ENCODE assay signal across 1 cellular context in genomic region chr9:136951541-136952353, GRCh38.
TF ChIP-seq lines count a peak whose summit lies in the region.

Gene LCN12, plus strand, starts transcription at chr9:136952273. Its CDS starts 55 bp downstream, at chr9:136952328.

TF ChIP-seq in GM23338, 12 proteins besides CTCF, POLR2A, EP300 and RAD21 (continued from another document):
- TF ChIP-seq, protein P1, sequence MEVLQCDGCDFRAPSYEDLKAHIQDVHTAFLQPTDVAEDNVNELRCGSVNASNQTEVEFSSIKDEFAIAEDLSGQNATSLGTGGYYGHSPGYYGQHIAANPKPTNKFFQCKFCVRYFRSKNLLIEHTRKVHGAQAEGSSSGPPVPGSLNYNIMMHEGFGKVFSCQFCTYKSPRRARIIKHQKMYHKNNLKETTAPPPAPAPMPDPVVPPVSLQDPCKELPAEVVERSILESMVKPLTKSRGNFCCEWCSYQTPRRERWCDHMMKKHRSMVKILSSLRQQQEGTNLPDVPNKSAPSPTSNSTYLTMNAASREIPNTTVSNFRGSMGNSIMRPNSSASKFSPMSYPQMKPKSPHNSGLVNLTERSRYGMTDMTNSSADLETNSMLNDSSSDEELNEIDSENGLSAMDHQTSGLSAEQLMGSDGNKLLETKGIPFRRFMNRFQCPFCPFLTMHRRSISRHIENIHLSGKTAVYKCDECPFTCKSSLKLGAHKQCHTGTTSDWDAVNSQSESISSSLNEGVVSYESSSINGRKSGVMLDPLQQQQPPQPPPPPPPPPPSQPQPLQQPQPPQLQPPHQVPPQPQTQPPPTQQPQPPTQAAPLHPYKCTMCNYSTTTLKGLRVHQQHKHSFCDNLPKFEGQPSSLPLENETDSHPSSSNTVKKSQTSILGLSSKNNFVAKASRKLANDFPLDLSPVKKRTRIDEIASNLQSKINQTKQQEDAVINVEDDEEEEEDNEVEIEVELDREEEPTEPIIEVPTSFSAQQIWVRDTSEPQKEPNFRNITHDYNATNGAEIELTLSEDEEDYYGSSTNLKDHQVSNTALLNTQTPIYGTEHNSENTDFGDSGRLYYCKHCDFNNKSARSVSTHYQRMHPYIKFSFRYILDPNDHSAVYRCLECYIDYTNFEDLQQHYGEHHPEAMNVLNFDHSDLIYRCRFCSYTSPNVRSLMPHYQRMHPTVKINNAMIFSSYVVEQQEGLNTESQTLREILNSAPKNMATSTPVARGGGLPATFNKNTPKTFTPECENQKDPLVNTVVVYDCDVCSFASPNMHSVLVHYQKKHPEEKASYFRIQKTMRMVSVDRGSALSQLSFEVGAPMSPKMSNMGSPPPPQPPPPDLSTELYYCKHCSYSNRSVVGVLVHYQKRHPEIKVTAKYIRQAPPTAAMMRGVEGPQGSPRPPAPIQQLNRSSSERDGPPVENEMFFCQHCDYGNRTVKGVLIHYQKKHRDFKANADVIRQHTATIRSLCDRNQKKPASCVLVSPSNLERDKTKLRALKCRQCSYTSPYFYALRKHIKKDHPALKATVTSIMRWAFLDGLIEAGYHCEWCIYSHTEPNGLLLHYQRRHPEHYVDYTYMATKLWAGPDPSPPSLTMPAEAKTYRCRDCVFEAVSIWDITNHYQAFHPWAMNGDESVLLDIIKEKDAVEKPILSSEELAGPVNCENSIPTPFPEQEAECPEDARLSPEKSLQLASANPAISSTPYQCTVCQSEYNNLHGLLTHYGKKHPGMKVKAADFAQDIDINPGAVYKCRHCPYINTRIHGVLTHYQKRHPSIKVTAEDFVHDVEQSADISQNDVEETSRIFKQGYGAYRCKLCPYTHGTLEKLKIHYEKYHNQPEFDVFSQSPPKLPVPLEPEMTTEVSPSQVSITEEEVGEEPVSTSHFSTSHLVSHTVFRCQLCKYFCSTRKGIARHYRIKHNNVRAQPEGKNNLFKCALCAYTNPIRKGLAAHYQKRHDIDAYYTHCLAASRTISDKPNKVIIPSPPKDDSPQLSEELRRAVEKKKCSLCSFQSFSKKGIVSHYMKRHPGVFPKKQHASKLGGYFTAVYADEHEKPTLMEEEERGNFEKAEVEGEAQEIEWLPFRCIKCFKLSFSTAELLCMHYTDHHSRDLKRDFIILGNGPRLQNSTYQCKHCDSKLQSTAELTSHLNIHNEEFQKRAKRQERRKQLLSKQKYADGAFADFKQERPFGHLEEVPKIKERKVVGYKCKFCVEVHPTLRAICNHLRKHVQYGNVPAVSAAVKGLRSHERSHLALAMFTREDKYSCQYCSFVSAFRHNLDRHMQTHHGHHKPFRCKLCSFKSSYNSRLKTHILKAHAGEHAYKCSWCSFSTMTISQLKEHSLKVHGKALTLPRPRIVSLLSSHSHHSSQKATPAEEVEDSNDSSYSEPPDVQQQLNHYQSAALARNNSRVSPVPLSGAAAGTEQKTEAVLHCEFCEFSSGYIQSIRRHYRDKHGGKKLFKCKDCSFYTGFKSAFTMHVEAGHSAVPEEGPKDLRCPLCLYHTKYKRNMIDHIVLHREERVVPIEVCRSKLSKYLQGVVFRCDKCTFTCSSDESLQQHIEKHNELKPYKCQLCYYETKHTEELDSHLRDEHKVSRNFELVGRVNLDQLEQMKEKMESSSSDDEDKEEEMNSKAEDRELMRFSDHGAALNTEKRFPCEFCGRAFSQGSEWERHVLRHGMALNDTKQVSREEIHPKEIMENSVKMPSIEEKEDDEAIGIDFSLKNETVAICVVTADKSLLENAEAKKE (CRISPR knock-in tag; IDR thresholded peaks at IDR 0.05), result no peak
- TF ChIP-seq STAT1 (IDR thresholded peaks at IDR 0.05; ENCODE audit: unreplicated experiment) (no peak), ZNF331 (CRISPR knock-in tag; IDR thresholded peaks at IDR 0.05; ENCODE audit: low read depth) (no peak), NANOG (IDR thresholded peaks at IDR 0.05; ENCODE audit: borderline replicate concordance) (no peak)
